In genomic region chr3:139541898-139542288, GRCh38 we compare ENCODE assay signal across 28 cellular contexts. TPM values are rescaled to one million over a fixed set of nuclear protein-coding genes. Genes with fewer than 3 reads are reported as not detected.
DNase-seq lines count a peak whose midpoint lies in the region; ATAC-seq, FAIRE-seq and TF ChIP-seq lines count a peak whose summit lies in the region.
"Had no signal": no experiment of that assay in that cellular context is flagged by ENCODE, and none has a peak within 500 bp of the region (broad histone marks: within the 10 kb centered on the region; RNA-seq: fewer than 3 reads in every experiment).

No MANE protein-coding gene starts in this region.

- H3K9ac ChIP-seq in HepG2 (ENCODE audit: insufficient read depth, low read depth, low read length), result no peak overlapping the region

- H3K27me3 ChIP-seq in HepG2 (ENCODE audit: control insufficient read depth in 1 of 2, insufficient read depth in 2 of 2, low read length in 2 of 2) (peaks cover 0 to 27% of the 10 kb centered on the region in 2 experiments; a peak in 3 of 5 replicates), right lobe of liver (no peaks in the 10 kb centered on the region), layer of hippocampus (ENCODE audit: control insufficient read depth, insufficient read depth, low read length) (no peaks in the 10 kb centered on the region)

- BruUV-seq in HepG2 (replicated peaks; lab: Mats Ljungman, UMichigan), result no TSS peak

- H3K27ac ChIP-seq in HepG2 (ENCODE audit: extremely low read length, insufficient read depth, low read length) (no peak overlapping the region), right lobe of liver (no peak overlapping the region), caudate nucleus (ENCODE audit: low read depth, low read length) (peak overlapping the region; percentile 50), layer of hippocampus (ENCODE audit: low read depth, low read length) (peak overlapping the region; percentile 13)
- H3K27ac ChIP-seq: heart left ventricle, left ventricle myocardium inferior, RWPE1 had no signal

- 17% methylated on average over 2 of the region's 2 CpGs for WGBS in HepG2 (ENCODE audit: low lambda C conversion rate)
- 83% methylated on average over 2 of the region's 2 CpGs for WGBS in right lobe of liver (ENCODE audit: insufficient coverage, low coverage, low lambda C conversion rate, missing lambda C conversion rate)

- ATAC-seq in HepG2, result peak; percentile 57
- no peak for ATAC-seq in right lobe of liver
- no peak for ATAC-seq in naive thymus-derived CD8-positive, alpha-beta T cell
- ATAC-seq: activated CD8-positive, alpha-beta T cell treated with anti-CD3 and anti-CD28 coated beads, Interleukin-2, amount 10 ng/mL, durations not matched to agents 7 days and 5 days; GM12878; heart left ventricle; SK-N-SH treated with all-trans-retinoic acid at 6 μM for 48 hours had no signal

- no peak for TF ChIP-seq CTCF in HepG2 (CRISPR knock-in tag; IDR thresholded peaks at IDR 0.05)
- no peak for TF ChIP-seq CTCF in right lobe of liver (IDR thresholded peaks at IDR 0.05)
- no peak for TF ChIP-seq CTCF in GM13976 (IDR thresholded peaks at IDR 0.05; ENCODE audit: borderline replicate concordance, control extremely low read depth, extremely low read depth, insufficient read depth, missing control alignments)

- H3K4me1 Mint-ChIP-seq in naive thymus-derived CD8-positive, alpha-beta T cell, result peaks cover 4 to 16% (median 9%) of the 10 kb centered on the region in 4 donors

- H3K27ac Mint-ChIP-seq in naive thymus-derived CD8-positive, alpha-beta T cell, result peak overlapping the region in 1 of 10 donors; percentile 64
- H3K27ac Mint-ChIP-seq: activated CD8-positive, alpha-beta T cell treated with anti-CD3 and anti-CD28 coated beads, Interleukin-2, amount 10 ng/mL, durations not matched to agents 7 days and 5 days; CD14-positive monocyte; T-helper 2 cell treated with Interferon-gamma antibody and Interleukin-4, amounts not matched to agents 5 μg/mL and 100 μg/mL, for 36 hours had no signal

- no peaks in the 10 kb centered on the region for H4K20me1 ChIP-seq in HepG2 (ENCODE audit: insufficient read depth, low read length)

- TF ChIP-seq POLR2A in HepG2 (IDR thresholded peaks at IDR 0.05; ENCODE audit: insufficient read depth in 1 of 2, low read depth in 2 of 2, low read length in 2 of 2) (no peak), right lobe of liver (IDR thresholded peaks at IDR 0.05) (no peak)

- H3K4me3 Mint-ChIP-seq in naive thymus-derived CD8-positive, alpha-beta T cell, result peak overlapping the region in 1 of 10 donors; percentile 63
- H3K4me3 Mint-ChIP-seq: activated CD8-positive, alpha-beta T cell treated with anti-CD3 and anti-CD28 coated beads, Interleukin-2, amount 10 ng/mL, durations not matched to agents 7 days and 5 days; T-helper 2 cell treated with Interferon-gamma antibody and Interleukin-4, amounts not matched to agents 5 μg/mL and 100 μg/mL, for 36 hours had no signal

- no peak overlapping the region for H2AFZ ChIP-seq in HepG2 (ENCODE audit: low read length)

- no peak for TF ChIP-seq RAD21 in HepG2 (CRISPR knock-in tag; IDR thresholded peaks at IDR 0.05)

- peaks cover 12% of the 10 kb centered on the region; the same call in 1 of the 2 replicates for H3K4me1 ChIP-seq in HepG2 (ENCODE audit: insufficient read depth, low read length)
- H3K4me1 ChIP-seq in right lobe of liver, result peaks cover 0 to 7% (median 0%) of the 10 kb centered on the region in 4 donors

- POLR2A ChIA-PET in HepG2 (lab: Yijun Ruan, JAX), result no interaction called here
- POLR2A ChIA-PET in naive thymus-derived CD8-positive, alpha-beta T cell (lab: Charles Lee), result no interaction called here

- DNase-seq in HepG2 (ENCODE audit: low spot score), result no peak
- DNase-seq in right lobe of liver, result no peak
- DNase-seq in caudate nucleus (lab: John Stamatoyannopoulos, UW), result no peak
- no peak for DNase-seq in activated CD4-positive, alpha-beta T cell treated with anti-CD3 and anti-CD28 coated beads for 48 hours
- no peak for DNase-seq in naive thymus-derived CD8-positive, alpha-beta T cell
- no peak for DNase-seq in GM13976 (ENCODE audit: low spot score)
- DNase-seq in activated CD4-positive, alpha-beta T cell treated with anti-CD3 and anti-CD28 coated beads, Interleukin-2, amount 50 U/mL, for 1 hour, result no peak
- DNase-seq: ACHN; activated CD8-positive, alpha-beta T cell treated with anti-CD3 and anti-CD28 coated beads, Interleukin-2, amount 10 ng/mL, durations not matched to agents 7 days and 5 days; activated T-cell treated with anti-CD3 and anti-CD28 coated beads, Interleukin-2, amount 50 U/mL, for 1 hour; amniotic stem cell; cerebellar nuclear complex; effector memory CD4-positive, alpha-beta T cell; GDM1; GOT3; heart left ventricle; Kasumi-1; left ventricle myocardium inferior; NCI-H1048; NCI-H446 treated with DMSO at 0.1 percent for 48 hours had no signal

- TF ChIP-seq EP300 in HepG2 (IDR thresholded peaks at IDR 0.05; ENCODE audit: low read depth in 2 of 2, low read length in 2 of 2), result no peak
- no peak for TF ChIP-seq EP300 in HepG2 (CRISPR knock-in tag; IDR thresholded peaks at IDR 0.05; ENCODE audit: borderline replicate concordance)

- no peaks in the 10 kb centered on the region for H3K79me2 ChIP-seq in HepG2 (ENCODE audit: insufficient read depth, low read length)

- H3K9me3 ChIP-seq in HepG2 (ENCODE audit: low read length) (no peaks in the 10 kb centered on the region), right lobe of liver (no peaks in the 10 kb centered on the region)
- H3K9me3 ChIP-seq: left ventricle myocardium inferior had no signal

- H3K36me3 ChIP-seq in HepG2 (replicated peaks in 1 of 2; ENCODE audit: control insufficient read depth in 1 of 2, insufficient read depth in 2 of 2, low read length in 2 of 2), result no peaks in the 10 kb centered on the region
- H3K36me3 ChIP-seq in right lobe of liver, result no peaks in the 10 kb centered on the region
- H3K36me3 ChIP-seq: heart left ventricle, left ventricle myocardium inferior had no signal

- H3K9me3 Mint-ChIP-seq in naive thymus-derived CD8-positive, alpha-beta T cell, result no peaks in the 10 kb centered on the region
- H3K9me3 Mint-ChIP-seq: T-helper 2 cell treated with Interferon-gamma antibody and Interleukin-4, amounts not matched to agents 5 μg/mL and 100 μg/mL, for 36 hours had no signal

- in situ Hi-C loops in HepG2 (cut with HindIII; ENCODE audit: extremely low pct_ligation_motif_present, low pct_unique_long_range_greater_than_20kb), result no loop called here
- in situ Hi-C loops in GM13976 (cut with MboI; ENCODE audit: low sequenced_read_pairs, unreplicated experiment), result no loop called here

- intact Hi-C loops in HepG2 (cut with micrococcal nuclease; ENCODE audit: unreplicated experiment) (no loop called here), right lobe of liver (cut with DNase I) (no loop called here)

- H3K4me3 ChIP-seq in HepG2 (replicated peaks in 1 of 3; ENCODE audit: insufficient read depth in 1 of 3, low read depth in 2 of 3, low read length in 3 of 3), result no peak overlapping the region
- H3K4me3 ChIP-seq in right lobe of liver, result no peak overlapping the region
- H3K4me3 ChIP-seq: GM12878, heart left ventricle, left ventricle myocardium inferior had no signal

- H3K27me3 Mint-ChIP-seq in naive thymus-derived CD8-positive, alpha-beta T cell, result peaks cover 27 to 55% (median 44%) of the 10 kb centered on the region in 5 donors

- no peak overlapping the region for H3K4me2 ChIP-seq in HepG2 (ENCODE audit: low read depth, low read length)

- no peak for FAIRE-seq in HepG2 (lab: Jason Lieb, UNC)
- FAIRE-seq: GM12878, urothelium cell line had no signal

- H3K36me3 Mint-ChIP-seq in naive thymus-derived CD8-positive, alpha-beta T cell, result peaks cover 0 to 5% (median 0%) of the 10 kb centered on the region in 3 donors

- CTCF ChIA-PET in HepG2 (lab: Yijun Ruan, JAX; ENCODE audit: low intra/inter-chr PET ratio, low total read pairs), result no interaction called here

TF ChIP-seq in HepG2, 621 proteins besides CTCF, POLR2A, EP300 and RAD21 (continues in another document):
- no peak for TF ChIP-seq SNAPC2 (CRISPR knock-in tag; IDR thresholded peaks at IDR 0.05)
- TF ChIP-seq RBFOX2 (IDR thresholded peaks at IDR 0.05; ENCODE audit: low read depth, low read length), result no peak

RNA-seq across cellular contexts. Expression of gene RBP1, which starts 2.4 kb away (rescaled TPM):
- 6.4 and 8.9 TPM in 2 replicates for total RNA-seq in HepG2 (2016; rRNA removed; fragmentation: Illumina TruSeq; extraction: Trizol)
- total RNA-seq in HepG2 (2016; cell fraction: cytosol; rRNA removed; fragmentation: Illumina TruSeq; extraction: Trizol; ENCODE audit: low read depth), result 3.8 and 9.5 TPM in 2 replicates
- total RNA-seq in HepG2 (2016; cell fraction: insoluble cytoplasmic fraction; rRNA removed; fragmentation: Illumina TruSeq; extraction: Trizol), result 8.6 and 10.6 TPM in 2 replicates
- total RNA-seq in HepG2 (2016; cell fraction: membrane; rRNA removed; fragmentation: Illumina TruSeq; extraction: Trizol), result 5.6 and 7.7 TPM in 2 replicates
- 3.0 and 4.3 TPM in 2 replicates for total RNA-seq in HepG2 (2016; cell fraction: nucleus; rRNA removed; fragmentation: Illumina TruSeq; extraction: Trizol)
- polyA plus RNA-seq in HepG2 (2011; rRNA removed), result 12.6 and 16.9 TPM in 2 replicates
- 19.5 and 23.3 TPM in 2 replicates for polyA plus RNA-seq in HepG2 (2011; cell fraction: cytosol; rRNA removed)
- polyA plus RNA-seq in HepG2 (2011; cell fraction: nucleus; rRNA removed), result 9.2 and 9.7 TPM in 2 replicates
- 3.9 and 9.2 TPM in 2 replicates for polyA plus RNA-seq in HepG2 (2012)
- 11.2 and 14.3 TPM in 2 replicates for polyA plus RNA-seq in HepG2 (2016; cell fraction: cytosol; fragmentation: Illumina TruSeq; extraction: Trizol; ENCODE audit: low read depth)
- polyA plus RNA-seq in HepG2 (2016; cell fraction: insoluble cytoplasmic fraction; fragmentation: Illumina TruSeq; extraction: Trizol; ENCODE audit: low read depth), result 19.1 and 19.5 TPM in 2 replicates
- polyA plus RNA-seq in HepG2 (2016; cell fraction: membrane; fragmentation: Illumina TruSeq; extraction: Trizol; ENCODE audit: low read depth), result 9.2 and 11.0 TPM in 2 replicates
- 9.2 and 17.6 TPM in 2 replicates for polyA plus RNA-seq in HepG2 (2016; cell fraction: nucleus; fragmentation: Illumina TruSeq; extraction: Trizol; ENCODE audit: insufficient read depth, low read depth)
- polyA minus RNA-seq in HepG2 (2011; rRNA and poly(A)+ RNA removed; ENCODE audit: low replicate concordance), result 12.3 TPM in 1 of 2 replicates, not detected in the other
- 1.9 and 4.5 TPM in 2 replicates for polyA minus RNA-seq in HepG2 (2011; cell fraction: cytosol; rRNA and poly(A)+ RNA removed)
- polyA minus RNA-seq in HepG2 (2011; cell fraction: nucleus; rRNA and poly(A)+ RNA removed), result 3.9 and 6.0 TPM in 2 replicates
- total RNA-seq in right lobe of liver, result 10 to 100 TPM; 24.1 to 53.1 (median 37.9) TPM
- total RNA-seq in naive thymus-derived CD8-positive, alpha-beta T cell, result not detected
- polyA plus RNA-seq in naive thymus-derived CD8-positive, alpha-beta T cell, result not detected
- total RNA-seq: activated CD8-positive, alpha-beta T cell treated with anti-CD3 and anti-CD28 coated beads, Interleukin-2, amount 10 ng/mL, durations not matched to agents 7 days and 5 days; HT1080 had no signal
- polyA plus RNA-seq: CD14-positive monocyte had no signal

Comparison
In these comparisons a context has a peak if more than half of its experiments do, and no peak if none do; other contexts are left out.
1. H3K27ac ChIP-seq: peak in caudate nucleus (single experiment) and layer of hippocampus (single experiment); none in HepG2 (single experiment) and right lobe of liver (0 of 3).